9 cellular contexts compared by ENCODE assay signal in genomic region chr3:50609743-50610085, GRCh38. TPM values are rescaled to one million over a fixed set of nuclear protein-coding genes. Genes with fewer than 3 reads are reported as not detected.
DNase-seq lines count a peak whose midpoint lies in the region; ATAC-seq and TF ChIP-seq lines count a peak whose summit lies in the region.
"Had no signal": no experiment of that assay in that cellular context is flagged by ENCODE, and none has a peak within 500 bp of the region (broad histone marks: within the 10 kb centered on the region; RNA-seq: fewer than 3 reads in every experiment).

No MANE protein-coding gene starts in this region.

- H3K4me2 ChIP-seq in DND-41 (ENCODE audit: insufficient read depth, low read length): peak overlapping the region; percentile 85
- peak overlapping the region; percentile 80 for H3K4me2 ChIP-seq in hepatocyte

- H3K9me3 Mint-ChIP-seq in T-cell: no peaks in the 10 kb centered on the region
- no peaks in the 10 kb centered on the region for H3K9me3 Mint-ChIP-seq in endodermal cell

- H3K27me3 ChIP-seq in DND-41 (ENCODE audit: insufficient read depth, low read length, poor library complexity): no peaks in the 10 kb centered on the region
- no peaks in the 10 kb centered on the region for H3K27me3 ChIP-seq in hepatocyte
- H3K27me3 ChIP-seq in endodermal cell (ENCODE audit: control insufficient read depth, insufficient read depth, low read length, poor library complexity, severe bottlenecking): peaks cover 22% of the 10 kb centered on the region
- H3K27me3 ChIP-seq: testis had no signal

- H3K4me3 Mint-ChIP-seq in T-cell: peak overlapping the region; percentile 80 to 96 (median 93)
- no peak overlapping the region for H3K4me3 Mint-ChIP-seq in endodermal cell

- H4K20me1 ChIP-seq in DND-41 (ENCODE audit: insufficient read depth, low read length): peaks cover 71% of the 10 kb centered on the region
- no peaks in the 10 kb centered on the region for H4K20me1 ChIP-seq in hepatocyte (ENCODE audit: insufficient read depth, poor library complexity, severe bottlenecking)

- H3K36me3 Mint-ChIP-seq in T-cell (peaks cover 63% of the 10 kb centered on the region), endodermal cell (ENCODE audit: low read depth) (no peaks in the 10 kb centered on the region)

- peak overlapping the region; percentile 99 for H3K27ac ChIP-seq in DND-41 (ENCODE audit: low read length)
- H3K27ac ChIP-seq in hepatocyte: no peak overlapping the region
- peak overlapping the region in 19 of 21 experiments; percentile 4 to 97 (median 91) for H3K27ac ChIP-seq in skin epidermis
- no peak overlapping the region for H3K27ac ChIP-seq in endodermal cell (ENCODE audit: low read depth, low read length)
- H3K27ac ChIP-seq: testis had no signal

- no peaks in the 10 kb centered on the region for H3K27me3 Mint-ChIP-seq in T-cell
- H3K27me3 Mint-ChIP-seq in endodermal cell (ENCODE audit: insufficient read depth): peaks cover 43% of the 10 kb centered on the region

- WGBS in hepatocyte (ENCODE audit: low lambda C conversion rate, missing lambda C conversion rate): 98% methylated on average over 3 of the region's 3 CpGs
- 90 to 92% methylated on average over 3 of the region's 3 CpGs for WGBS in endodermal cell (ENCODE audit: insufficient coverage in 1 of 2, insufficient read length in 1 of 2), 2 experiments

- H2AFZ ChIP-seq in DND-41 (ENCODE audit: low read depth, low read length) (no peak overlapping the region), hepatocyte (no peak overlapping the region)

- H3K4me1 ChIP-seq in DND-41 (ENCODE audit: insufficient read depth, low read length) (peaks cover 59% of the 10 kb centered on the region), hepatocyte (ENCODE audit: insufficient read depth) (peaks cover 23% of the 10 kb centered on the region), endodermal cell (ENCODE audit: control insufficient read depth, insufficient read depth, low read length) (no peaks in the 10 kb centered on the region)

- H3K9ac ChIP-seq in DND-41 (ENCODE audit: low read depth, low read length): peak overlapping the region; percentile 91
- no peak overlapping the region for H3K9ac ChIP-seq in endodermal cell (ENCODE audit: extremely low read depth, low read length, poor library complexity, severe bottlenecking)

- H3K27ac Mint-ChIP-seq in T-cell: peak overlapping the region; percentile 99 to 100
- H3K27ac Mint-ChIP-seq in endodermal cell: no peak overlapping the region

- H3K9me2 ChIP-seq in hepatocyte (replicated peaks; ENCODE audit: insufficient read depth): no peaks in the 10 kb centered on the region

- H3K4me3 ChIP-seq in DND-41 (ENCODE audit: low read depth in 1 of 2, low read length in 2 of 2): peak overlapping the region; percentile 82
- no peak overlapping the region for H3K4me3 ChIP-seq in hepatocyte
- H3K4me3 ChIP-seq in skin epidermis: peak overlapping the region; percentile 41 to 84 (median 71)
- no peak overlapping the region for H3K4me3 ChIP-seq in endodermal cell (ENCODE audit: low read length)

- TF ChIP-seq CTCF in DND-41 (IDR thresholded peaks at IDR 0.05; ENCODE audit: borderline replicate concordance, extremely low read depth, low read length, poor library complexity, severe bottlenecking) (peak; percentile 33), hepatocyte (IDR thresholded peaks at IDR 0.05; ENCODE audit: poor library complexity) (no peak), endodermal cell (conservative IDR thresholded peaks at IDR 0.05) (no peak)

- TF ChIP-seq POLR2A in GM18505 (IDR thresholded peaks at IDR 0.05; ENCODE audit: borderline replicate concordance, extremely low read depth, insufficient read depth, insufficient read length): no peak

- H3K36me3 ChIP-seq in DND-41 (ENCODE audit: insufficient read depth, low read length): peaks cover 92% of the 10 kb centered on the region
- no peaks in the 10 kb centered on the region for H3K36me3 ChIP-seq in hepatocyte (replicated peaks; ENCODE audit: insufficient read depth, low read depth)
- H3K36me3 ChIP-seq in endodermal cell (ENCODE audit: control insufficient read depth, insufficient read depth, low read length): peaks cover 6% of the 10 kb centered on the region

- H3K4me1 Mint-ChIP-seq in T-cell (peaks cover 82 to 83% (median 82%) of the 10 kb centered on the region in 3 donors), endodermal cell (peaks cover 14% of the 10 kb centered on the region)

- CTCF ChIA-PET in T-cell (lab: Charles Lee): interaction anchor here (0.6 to 7.8 kb wide), 9 partner anchors 9 to 142 kb away, joined by 3 to 96 read pairs (median 7); partner anchors contain the start of genes C3orf18 (in 2 of the 2) and HEMK1 (in 2 of the 2)

- ATAC-seq in DND-41 (ENCODE audit: insufficient read depth, low read depth) (no peak), T-cell (replicated peaks in 1 of 4) (no peak), GM18505 (IDR thresholded peaks at IDR 0.05; ENCODE audit: unreplicated experiment) (no peak)

- H3K79me2 ChIP-seq in DND-41 (ENCODE audit: insufficient read depth, low read length): peaks cover 96% of the 10 kb centered on the region
- H3K79me2 ChIP-seq in hepatocyte: peaks cover 20% of the 10 kb centered on the region

- no peaks in the 10 kb centered on the region for H3K9me3 ChIP-seq in DND-41 (ENCODE audit: insufficient read depth, low read length, severe bottlenecking)
- no peaks in the 10 kb centered on the region for H3K9me3 ChIP-seq in hepatocyte (ENCODE audit: low read depth)
- H3K9me3 ChIP-seq in endodermal cell (ENCODE audit: control insufficient read depth, low read length): no peaks in the 10 kb centered on the region
- H3K9me3 ChIP-seq: testis had no signal

- POLR2A ChIA-PET in T-cell (lab: Charles Lee): interaction anchor here (0.5 to 1.7 kb wide), 5 partner anchors 16 to 677 kb away, joined by 4 to 6 read pairs (median 4); no protein-coding TSS in a partner anchor

- DNase-seq in DND-41 (peak; percentile 57), T-cell (no peak), hepatocyte (ENCODE audit: low spot score) (no peak), endodermal cell (no peak), UCSD-AML1 (lab: John Stamatoyannopoulos, UW; ENCODE audit: unreplicated experiment) (no peak)
- DNase-seq: NCI-H1417, testis had no signal

RNA-seq across cellular contexts. Expression of gene CISH, which starts 1.9 kb away (rescaled TPM):
- total RNA-seq in T-cell (100 to 1,000 TPM in 3 of 5 donors, 10 to 100 TPM in 2; 37.4 to 217 (median 190) TPM), hepatocyte (4.0 and 5.9 TPM in 2 replicates), endodermal cell (1 to 10 TPM; 1.2 to 2.0 TPM)
- 9.0 and 15.3 TPM in 2 replicates for polyA plus RNA-seq in hepatocyte
- polyA plus RNA-seq in endodermal cell (2013, experiment 1 of 2): 3.6 TPM
- 3.7 TPM for polyA plus RNA-seq in endodermal cell (2013, experiment 2 of 2)

RNA-seq across cellular contexts. Expression of gene MAPKAPK3, which starts 7.2 kb away (rescaled TPM):
- 10 to 100 TPM; 35.1 to 66.6 (median 53.0) TPM for total RNA-seq in T-cell
- 40.5 and 43.0 TPM in 2 replicates for total RNA-seq in hepatocyte
- 40.9 and 43.1 TPM in 2 replicates for polyA plus RNA-seq in hepatocyte
- 10 to 100 TPM; 37.2 to 39.7 TPM for total RNA-seq in endodermal cell
- polyA plus RNA-seq in endodermal cell (2013, experiment 1 of 2): 29.9 TPM
- polyA plus RNA-seq in endodermal cell (2013, experiment 2 of 2): 26.1 TPM

RNA-seq across cellular contexts. Expression of gene HEMK1, which starts 40.4 kb away (rescaled TPM):
- total RNA-seq in T-cell (10 to 100 TPM; 35.5 to 66.6 (median 42.0) TPM), hepatocyte (18.5 and 18.6 TPM in 2 replicates), endodermal cell (10 to 100 TPM; 24.1 to 25.8 TPM)
- 21.8 and 27.2 TPM in 2 replicates for polyA plus RNA-seq in hepatocyte
- polyA plus RNA-seq in endodermal cell (2013, experiment 1 of 2): 21.2 TPM
- 19.8 TPM for polyA plus RNA-seq in endodermal cell (2013, experiment 2 of 2)

RNA-seq across cellular contexts. Expression of gene C3orf18, which starts 42.2 kb away (rescaled TPM):
- total RNA-seq in T-cell (10 to 100 TPM; 15.3 to 24.7 (median 19.5) TPM), hepatocyte (4.7 and 5.6 TPM in 2 replicates), endodermal cell (10 to 100 TPM; 14.4 to 16.9 TPM)
- polyA plus RNA-seq in hepatocyte: 2.9 and 6.1 TPM in 2 replicates
- polyA plus RNA-seq in endodermal cell (2013, experiment 1 of 2): 15.6 TPM
- polyA plus RNA-seq in endodermal cell (2013, experiment 2 of 2): 15.4 TPM

Comparison
In these comparisons a context has a peak if more than half of its experiments do, and no peak if none do; other contexts are left out.
1. H3K27ac ChIP-seq: peak in DND-41 (single experiment) and skin epidermis (19 of 21); none in hepatocyte (single experiment) and endodermal cell (single experiment).
2. H3K4me3 ChIP-seq: peak in DND-41 (2 of 2) and skin epidermis (7 of 7); none in hepatocyte (single experiment) and endodermal cell (single experiment).